ENCODE assay signal across 14 cellular contexts in genomic region chr1:26832249-26832960, GRCh38. TPM values are rescaled to one million over a fixed set of nuclear protein-coding genes. Genes with fewer than 3 reads are reported as not detected.
DNase-seq lines count a peak whose midpoint lies in the region; ATAC-seq lines count a peak whose summit lies in the region.
"Had no signal": no experiment of that assay in that cellular context is flagged by ENCODE, and none has a peak within 500 bp of the region (broad histone marks: within the 10 kb centered on the region; RNA-seq: fewer than 3 reads in every experiment).

No MANE protein-coding gene starts in this region.

- intact Hi-C loops in activated T-helper 2 cell treated with anti-CD3 and anti-CD28 coated beads, Interferon-gamma antibody, Interleukin-2, Interleukin-4, amounts not matched to agents 10 μg/mL and 5 μg/mL and 100 μg/mL, durations not matched to agents 14 hours and 24 hours and 36 hours (cut with micrococcal nuclease), result loop anchor here (2.0 kb wide), 1 partner anchor 44 kb away; no protein-coding TSS in a partner anchor

- peak overlapping the region in 3 of 4 donors; percentile 15 to 79 (median 79) for H3K4me3 Mint-ChIP-seq in CD4-positive, CD25-positive, alpha-beta regulatory T cell
- H3K4me3 Mint-ChIP-seq in activated T-helper 2 cell treated with anti-CD3 and anti-CD28 coated beads, Interferon-gamma antibody, Interleukin-2, Interleukin-4, amounts not matched to agents 10 μg/mL and 5 μg/mL and 100 μg/mL, durations not matched to agents 14 hours and 24 hours and 36 hours (ENCODE audit: low read depth), result peak overlapping the region; percentile 73

- peaks cover 75% of the 10 kb centered on the region for H3K4me1 ChIP-seq in CD4-positive, CD25-positive, alpha-beta regulatory T cell (ENCODE audit: control insufficient read depth, insufficient read depth, low read length, poor library complexity, severe bottlenecking)
- H3K4me1 ChIP-seq in HUES6 (ENCODE audit: control insufficient read depth, insufficient read depth, low read length), result peaks cover 10% of the 10 kb centered on the region; the same call in 1 of the 2 replicates
- peaks cover 12 to 20% of the 10 kb centered on the region in 2 donors for H3K4me1 ChIP-seq in muscle layer of duodenum (ENCODE audit: control insufficient read depth in 1 of 2, insufficient read depth in 2 of 2, low read length in 2 of 2)

- peaks cover 32% of the 10 kb centered on the region for H3K36me3 ChIP-seq in CD4-positive, CD25-positive, alpha-beta regulatory T cell (ENCODE audit: control insufficient read depth, insufficient read depth, low read length)
- H3K36me3 ChIP-seq in HUES6 (ENCODE audit: control insufficient read depth, insufficient read depth, low read length) (peaks cover 63% of the 10 kb centered on the region), muscle layer of duodenum (ENCODE audit: control insufficient read depth in 1 of 2, insufficient read depth in 2 of 2, low read length in 2 of 2) (peaks cover 15 to 45% of the 10 kb centered on the region in 2 donors)

- H3K4me3 ChIP-seq in CD4-positive, CD25-positive, alpha-beta regulatory T cell (ENCODE audit: low read depth, low read length), result peak overlapping the region; percentile 65
- no peak overlapping the region for H3K4me3 ChIP-seq in HUES6 (ENCODE audit: low read depth, low read length)
- H3K4me3 ChIP-seq in muscle layer of duodenum (ENCODE audit: low read depth in 1 of 2, low read length in 2 of 2), result no peak overlapping the region
- H3K4me3 ChIP-seq: stomach had no signal

- H3K27ac Mint-ChIP-seq in CD4-positive, CD25-positive, alpha-beta regulatory T cell, result peak overlapping the region; percentile 99 to 100 (median 100)
- peak overlapping the region; percentile 96 for H3K27ac Mint-ChIP-seq in activated T-helper 2 cell treated with anti-CD3 and anti-CD28 coated beads, Interferon-gamma antibody, Interleukin-2, Interleukin-4, amounts not matched to agents 10 μg/mL and 5 μg/mL and 100 μg/mL, durations not matched to agents 14 hours and 24 hours and 36 hours

- DNase-seq in CD4-positive, CD25-positive, alpha-beta regulatory T cell, result no peak
- DNase-seq in activated T-helper 2 cell treated with anti-CD3 and anti-CD28 coated beads, Interferon-gamma antibody, Interleukin-2, Interleukin-4, amounts not matched to agents 10 μg/mL and 5 μg/mL and 100 μg/mL, durations not matched to agents 14 hours and 24 hours and 36 hours (ENCODE audit: low spot score), result no peak
- no peak for DNase-seq in SKM-1 treated with dmso at 0.1 percent for 144 hours (lab: John Stamatoyannopoulos, UW; ENCODE audit: unreplicated experiment)
- DNase-seq in stimulated activated CD4-positive, alpha-beta T cell treated with anti-CD3 and anti-CD28 coated beads, Interleukin-15, amount 100 ng/mL, for 24 hours, result no peak
- DNase-seq in NCI-H146 (lab: John Stamatoyannopoulos, UW), result no peak
- no peak for DNase-seq in NCI-H748 treated with DMSO at 0.1 percent for 48 hours (lab: John Stamatoyannopoulos, UW)
- DNase-seq: mammary epithelial cell; stimulated activated CD4-positive, alpha-beta T cell treated with anti-CD3 and anti-CD28 coated beads, Interleukin-2, amount 100 ng/mL, for 48 hours; stomach had no signal

- ATAC-seq in CD4-positive, CD25-positive, alpha-beta regulatory T cell (ENCODE audit: low read depth in 2 of 2), result no peak

- H3K9ac ChIP-seq in HUES6 (ENCODE audit: low read length), result peak overlapping the region; percentile 22

- peaks cover 26% of the 10 kb centered on the region for H3K36me3 Mint-ChIP-seq in CD4-positive, CD25-positive, alpha-beta regulatory T cell
- peaks cover 83% of the 10 kb centered on the region for H3K36me3 Mint-ChIP-seq in activated T-helper 2 cell treated with anti-CD3 and anti-CD28 coated beads, Interferon-gamma antibody, Interleukin-2, Interleukin-4, amounts not matched to agents 10 μg/mL and 5 μg/mL and 100 μg/mL, durations not matched to agents 14 hours and 24 hours and 36 hours (ENCODE audit: low read depth)

- peak overlapping the region; percentile 99 for H3K27ac ChIP-seq in CD4-positive, CD25-positive, alpha-beta regulatory T cell (ENCODE audit: insufficient read depth, low read length, poor library complexity, severe bottlenecking)
- H3K27ac ChIP-seq in HUES6 (ENCODE audit: low read depth, low read length) (no peak overlapping the region), muscle layer of duodenum (ENCODE audit: low read length) (peak overlapping the region; percentile 52)
- H3K27ac ChIP-seq: C4-2B had no signal

- no peaks in the 10 kb centered on the region for H3K9me3 Mint-ChIP-seq in CD4-positive, CD25-positive, alpha-beta regulatory T cell
- H3K9me3 Mint-ChIP-seq in activated T-helper 2 cell treated with anti-CD3 and anti-CD28 coated beads, Interferon-gamma antibody, Interleukin-2, Interleukin-4, amounts not matched to agents 10 μg/mL and 5 μg/mL and 100 μg/mL, durations not matched to agents 14 hours and 24 hours and 36 hours, result no peaks in the 10 kb centered on the region

- H3K9me3 ChIP-seq in CD4-positive, CD25-positive, alpha-beta regulatory T cell (ENCODE audit: control insufficient read depth in 2 of 2, low read length in 2 of 2), result no peaks in the 10 kb centered on the region
- H3K9me3 ChIP-seq in HUES6 (ENCODE audit: control insufficient read depth, insufficient read depth, low read depth, low read length) (no peaks in the 10 kb centered on the region), muscle layer of duodenum (ENCODE audit: control insufficient read depth in 1 of 2, low read length in 2 of 2) (no peaks in the 10 kb centered on the region)
- H3K9me3 ChIP-seq: stomach had no signal

- H3K27me3 ChIP-seq in CD4-positive, CD25-positive, alpha-beta regulatory T cell (ENCODE audit: control insufficient read depth, insufficient read depth, low read length), result no peaks in the 10 kb centered on the region
- no peaks in the 10 kb centered on the region for H3K27me3 ChIP-seq in HUES6 (ENCODE audit: control insufficient read depth, insufficient read depth, low read length)
- H3K27me3 ChIP-seq in muscle layer of duodenum (ENCODE audit: low read depth, low read length), result no peaks in the 10 kb centered on the region
- H3K27me3 ChIP-seq: stomach had no signal

- H3K27me3 Mint-ChIP-seq in CD4-positive, CD25-positive, alpha-beta regulatory T cell, result no peaks in the 10 kb centered on the region
- H3K27me3 Mint-ChIP-seq in activated T-helper 2 cell treated with anti-CD3 and anti-CD28 coated beads, Interferon-gamma antibody, Interleukin-2, Interleukin-4, amounts not matched to agents 10 μg/mL and 5 μg/mL and 100 μg/mL, durations not matched to agents 14 hours and 24 hours and 36 hours (ENCODE audit: low read depth), result no peaks in the 10 kb centered on the region
- H3K27me3 Mint-ChIP-seq: progenitor cell of endocrine pancreas had no signal

- peaks cover 6 to 84% (median 60%) of the 10 kb centered on the region in 4 donors for H3K4me1 Mint-ChIP-seq in CD4-positive, CD25-positive, alpha-beta regulatory T cell
- peaks cover 61% of the 10 kb centered on the region for H3K4me1 Mint-ChIP-seq in activated T-helper 2 cell treated with anti-CD3 and anti-CD28 coated beads, Interferon-gamma antibody, Interleukin-2, Interleukin-4, amounts not matched to agents 10 μg/mL and 5 μg/mL and 100 μg/mL, durations not matched to agents 14 hours and 24 hours and 36 hours (ENCODE audit: low read depth)

RNA-seq across cellular contexts. Expression of gene ZDHHC18, which starts 5.9 kb away (rescaled TPM):
- total RNA-seq in CD4-positive, CD25-positive, alpha-beta regulatory T cell, result 73.6 TPM
- 10 to 100 TPM in 2 of 4 donors, 1 to 10 TPM in 2; 4.4 to 14.8 (median 10.3) TPM for polyA plus RNA-seq in CD4-positive, CD25-positive, alpha-beta regulatory T cell
- 62.7 and 64.3 TPM in 2 replicates for total RNA-seq in activated T-helper 2 cell treated with anti-CD3 and anti-CD28 coated beads, Interferon-gamma antibody, Interleukin-2, Interleukin-4, amounts not matched to agents 10 μg/mL and 5 μg/mL and 100 μg/mL, durations not matched to agents 14 hours and 24 hours and 36 hours

RNA-seq across cellular contexts. Expression of gene SFN, which starts 30.5 kb away (rescaled TPM):
- 1.3 TPM for total RNA-seq in CD4-positive, CD25-positive, alpha-beta regulatory T cell
- polyA plus RNA-seq in CD4-positive, CD25-positive, alpha-beta regulatory T cell, result not detected
- total RNA-seq in activated T-helper 2 cell treated with anti-CD3 and anti-CD28 coated beads, Interferon-gamma antibody, Interleukin-2, Interleukin-4, amounts not matched to agents 10 μg/mL and 5 μg/mL and 100 μg/mL, durations not matched to agents 14 hours and 24 hours and 36 hours, result 0.32 and 0.62 TPM in 2 replicates
- total RNA-seq: RPMI7951 had no signal

RNA-seq across cellular contexts. Expression of gene PIGV, which starts 44.7 kb away (rescaled TPM):
- total RNA-seq in CD4-positive, CD25-positive, alpha-beta regulatory T cell, result 8.6 TPM
- 10 to 100 TPM in 2 of 4 donors, 1 to 10 TPM in 2; 8.3 to 13.2 (median 9.8) TPM for polyA plus RNA-seq in CD4-positive, CD25-positive, alpha-beta regulatory T cell
- 19.4 and 20.1 TPM in 2 replicates for total RNA-seq in activated T-helper 2 cell treated with anti-CD3 and anti-CD28 coated beads, Interferon-gamma antibody, Interleukin-2, Interleukin-4, amounts not matched to agents 10 μg/mL and 5 μg/mL and 100 μg/mL, durations not matched to agents 14 hours and 24 hours and 36 hours

RNA-seq across cellular contexts. Expression of gene GPN2, which starts 57.7 kb away (rescaled TPM):
- 45.5 TPM for total RNA-seq in CD4-positive, CD25-positive, alpha-beta regulatory T cell
- 10 to 100 TPM; 12.1 to 32.1 (median 20.5) TPM for polyA plus RNA-seq in CD4-positive, CD25-positive, alpha-beta regulatory T cell
- 36.0 and 43.1 TPM in 2 replicates for total RNA-seq in activated T-helper 2 cell treated with anti-CD3 and anti-CD28 coated beads, Interferon-gamma antibody, Interleukin-2, Interleukin-4, amounts not matched to agents 10 μg/mL and 5 μg/mL and 100 μg/mL, durations not matched to agents 14 hours and 24 hours and 36 hours
